Comparison of ENCODE assay signal across 26 cellular contexts in the genomic region with DNA sequence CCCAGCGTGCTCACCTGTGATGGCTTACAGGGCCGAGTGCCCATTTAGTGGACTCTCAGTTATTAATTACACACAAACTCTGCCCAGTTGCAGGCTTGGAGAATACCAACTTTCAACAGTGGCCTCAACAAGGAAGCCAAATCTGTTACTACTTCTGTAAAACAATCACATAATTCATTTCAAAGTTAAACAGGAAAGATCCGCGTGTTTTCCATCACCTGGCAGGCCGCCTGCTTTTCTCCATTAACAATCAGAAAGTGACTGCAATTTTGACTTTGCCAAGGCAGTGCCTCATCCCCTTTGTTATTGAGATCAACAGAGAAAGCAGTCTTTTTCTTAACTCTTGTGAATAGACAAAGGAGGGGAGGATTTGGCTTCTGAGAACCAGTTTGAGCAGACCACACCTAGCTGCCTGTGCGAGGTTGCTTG.
DNase-seq lines count a peak whose midpoint lies in the region; ATAC-seq and TF ChIP-seq lines count a peak whose summit lies in the region.
"Had no signal": no experiment of that assay in that cellular context is flagged by ENCODE, and none has a peak within 500 bp of the region (broad histone marks: within the 10 kb centered on the region; RNA-seq: fewer than 3 reads in every experiment).

No MANE protein-coding gene starts in this region.

- H3K4me3 Mint-ChIP-seq in GM23338 (no peak overlapping the region), glutamatergic neuron (ENCODE audit: unreplicated experiment) (no peak overlapping the region)
- H3K4me3 Mint-ChIP-seq in CD4-positive, alpha-beta T cell = no peak overlapping the region
- H3K4me3 Mint-ChIP-seq: activated naive CD4-positive, alpha-beta T cell treated with anti-CD3 and anti-CD28 coated beads for 36 hours; immature natural killer cell; memory B cell had no signal

- H3K4me1 ChIP-seq in GM23338 (ENCODE audit: insufficient read depth) = peaks cover 8% of the 10 kb centered on the region
- H3K4me1 ChIP-seq in trophoblast cell (ENCODE audit: control insufficient read depth in 1 of 2, insufficient read depth in 2 of 2, low read length in 2 of 2) = peaks cover 24 to 34% of the 10 kb centered on the region in 2 experiments

- peak overlapping the region; percentile 92 for H2BK12ac ChIP-seq in trophoblast cell (ENCODE audit: low read length)

- H3K9me2 ChIP-seq in GM23338 (ENCODE audit: insufficient read depth) = 0 out of 2 replicates have a peak, but pooled peaks cover 9% of the 10 kb centered on the region

- in situ Hi-C loops in GM13976 (cut with MboI; ENCODE audit: low sequenced_read_pairs, unreplicated experiment) = no loop called here

- H2AFZ ChIP-seq in GM23338 = peak overlapping the region; percentile 0; the same call in 1 of the 2 replicates
- no peak overlapping the region for H2AFZ ChIP-seq in trophoblast cell (ENCODE audit: insufficient read depth, low read length, poor library complexity)

- H3K4me3 ChIP-seq in GM23338 = no peak overlapping the region
- H3K4me3 ChIP-seq in fibroblast of the aortic adventitia (ENCODE audit: low read depth, low read length) = no peak overlapping the region
- H3K4me3 ChIP-seq in trophoblast cell (ENCODE audit: low read depth, low read length) = no peak overlapping the region

- no peak overlapping the region for H3K4ac ChIP-seq in trophoblast cell (ENCODE audit: low read depth, low read length)

- TF ChIP-seq CTCF in GM23338 (conservative IDR thresholded peaks at IDR 0.05; ENCODE audit: low read depth in 2 of 2) (no peak), fibroblast of the aortic adventitia (IDR thresholded peaks at IDR 0.05; ENCODE audit: insufficient read depth, low read length) (no peak), glutamatergic neuron (IDR thresholded peaks at IDR 0.05; ENCODE audit: partially characterized antibody, unreplicated experiment) (no peak), GM13976 (IDR thresholded peaks at IDR 0.05; ENCODE audit: borderline replicate concordance, control extremely low read depth, extremely low read depth, insufficient read depth, missing control alignments) (no peak)
- TF ChIP-seq CTCF in CD4-positive, alpha-beta T cell (IDR thresholded peaks at IDR 0.05) = no peak

- CTCF ChIA-PET in CD4-positive, alpha-beta T cell (lab: Charles Lee) = no interaction called here

- POLR2A ChIA-PET in CD4-positive, alpha-beta T cell (lab: Charles Lee) = no interaction called here

- no peaks in the 10 kb centered on the region for H3K27me3 ChIP-seq in GM23338 (ENCODE audit: insufficient read depth)
- no peaks in the 10 kb centered on the region for H3K27me3 ChIP-seq in trophoblast cell (ENCODE audit: insufficient read depth, low read length)
- H3K27me3 ChIP-seq in CD4-positive, alpha-beta T cell (ENCODE audit: control insufficient read depth, insufficient read depth, low read length) = no peaks in the 10 kb centered on the region
- H3K27me3 ChIP-seq: foreskin keratinocyte, neutrophil had no signal

- H3K27me3 Mint-ChIP-seq in GM23338 (ENCODE audit: insufficient read depth, low read depth, poor library complexity) (peaks cover 4% of the 10 kb centered on the region), glutamatergic neuron (ENCODE audit: unreplicated experiment) (peaks cover 3% of the 10 kb centered on the region)
- H3K27me3 Mint-ChIP-seq in CD4-positive, alpha-beta T cell = peaks cover 17% of the 10 kb centered on the region

- H4K91ac ChIP-seq in trophoblast cell (ENCODE audit: low read depth, low read length) = peak overlapping the region; percentile 91

- no peak overlapping the region for H4K8ac ChIP-seq in trophoblast cell (ENCODE audit: low read depth, low read length)

- H3K4me2 ChIP-seq in GM23338 (0 out of 2 replicates have a peak overlapping the region, but pooled peaks have one; percentile 42), trophoblast cell (ENCODE audit: low read length) (no peak overlapping the region)

- WGBS in trophoblast cell (ENCODE audit: extremely low coverage, insufficient coverage, insufficient read length) = no CpG with 5 or more reads among the region's 6 CpGs

- no peaks in the 10 kb centered on the region for H4K20me1 ChIP-seq in GM23338 (replicated peaks; ENCODE audit: insufficient read depth)

- peak; percentile 89 for ATAC-seq in GM23338
- no peak for ATAC-seq in CD4-positive, alpha-beta T cell (ENCODE audit: poor library complexity)
- ATAC-seq: foreskin keratinocyte, HCT116, left colon had no signal

- H2AK5ac ChIP-seq in trophoblast cell (ENCODE audit: low read length) = no peak overlapping the region

- H3K18ac ChIP-seq in trophoblast cell (ENCODE audit: low read length) = peak overlapping the region; percentile 49

- no peaks in the 10 kb centered on the region for H3F3A ChIP-seq in GM23338 (replicated peaks; ENCODE audit: low read depth)

- H2BK120ac ChIP-seq in trophoblast cell (ENCODE audit: insufficient read depth, low read length, poor library complexity) = peak overlapping the region; percentile 52

- intact Hi-C loops in CD4-positive, alpha-beta T cell (cut with DNase I, micrococcal nuclease) = no loop called here

- H3K27ac ChIP-seq in GM23338 (ENCODE audit: low read depth) (no peak overlapping the region), trophoblast cell (ENCODE audit: low read depth, low read length) (no peak overlapping the region)
- no peak overlapping the region for H3K27ac ChIP-seq in CD4-positive, alpha-beta T cell (ENCODE audit: low read depth, low read length)
- H3K27ac ChIP-seq: foreskin keratinocyte, neutrophil had no signal

- H3K79me2 ChIP-seq in GM23338 (replicated peaks; ENCODE audit: insufficient read depth) (no peaks in the 10 kb centered on the region), trophoblast cell (ENCODE audit: control insufficient read depth, insufficient read depth, low read length, poor library complexity) (no peaks in the 10 kb centered on the region)

- H3K9me3 Mint-ChIP-seq in GM23338 = peaks cover 4% of the 10 kb centered on the region; the same call in 1 of the 3 replicates
- H3K9me3 Mint-ChIP-seq in glutamatergic neuron (ENCODE audit: unreplicated experiment) = no peaks in the 10 kb centered on the region
- no peaks in the 10 kb centered on the region for H3K9me3 Mint-ChIP-seq in CD4-positive, alpha-beta T cell

- no peak overlapping the region for H3K27ac Mint-ChIP-seq in GM23338
- no peak overlapping the region for H3K27ac Mint-ChIP-seq in glutamatergic neuron (ENCODE audit: unreplicated experiment)
- no peak overlapping the region for H3K27ac Mint-ChIP-seq in CD4-positive, alpha-beta T cell
- H3K27ac Mint-ChIP-seq: activated naive CD4-positive, alpha-beta T cell treated with anti-CD3 and anti-CD28 coated beads for 36 hours; memory B cell had no signal

- H3K36me3 Mint-ChIP-seq in GM23338 (ENCODE audit: low read depth) (no peaks in the 10 kb centered on the region), glutamatergic neuron (ENCODE audit: unreplicated experiment) (peaks cover 8% of the 10 kb centered on the region)
- H3K36me3 Mint-ChIP-seq in CD4-positive, alpha-beta T cell (ENCODE audit: low read depth) = no peaks in the 10 kb centered on the region
- H3K36me3 Mint-ChIP-seq: immature natural killer cell, memory B cell had no signal

- no peak overlapping the region for H3K23ac ChIP-seq in trophoblast cell (ENCODE audit: low read length)

- no peak overlapping the region for H3K9ac ChIP-seq in trophoblast cell (ENCODE audit: low read length)

- peaks cover 32% of the 10 kb centered on the region for H3K79me1 ChIP-seq in trophoblast cell (ENCODE audit: low read length)

- H3K4me1 Mint-ChIP-seq in GM23338 = peaks cover 32% of the 10 kb centered on the region
- no peaks in the 10 kb centered on the region for H3K4me1 Mint-ChIP-seq in glutamatergic neuron (ENCODE audit: low read depth, unreplicated experiment)
- no peaks in the 10 kb centered on the region for H3K4me1 Mint-ChIP-seq in CD4-positive, alpha-beta T cell (ENCODE audit: low read depth)
- H3K4me1 Mint-ChIP-seq: memory B cell had no signal

- H4K12ac ChIP-seq in trophoblast cell (ENCODE audit: low read depth, low read length) = no peak overlapping the region

- DNase-seq in GM23338 (ENCODE audit: low spot score) (peak; percentile 58), NCI-H1105 treated with DMSO at 0.1 percent for 48 hours (lab: John Stamatoyannopoulos, UW) (peak; percentile 62), fibroblast of the aortic adventitia (ENCODE audit: low read depth) (peak; percentile 12), trophoblast cell (no peak), glutamatergic neuron (no peak), GM13976 (ENCODE audit: low spot score) (no peak)
- no peak for DNase-seq in CD4-positive, alpha-beta T cell
- DNase-seq: ACHN; activated CD4-positive, alpha-beta T cell treated with anti-CD3 and anti-CD28 coated beads, Interleukin-2, amount 50 U/mL, for 4 hours; activated naive CD4-positive, alpha-beta T cell treated with anti-CD3 and anti-CD28 coated beads for 36 hours; effector memory CD4-positive, alpha-beta T cell; erythroblast; foreskin keratinocyte; GDM1; immature natural killer cell; KBM-7; left colon; NCI-H1436 treated with DMSO at 0.1 percent for 48 hours; NCI-H510A treated with DMSO at 0.1 percent for 48 hours; SIG-M5; stimulated activated naive CD4-positive, alpha-beta T cell treated with Interleukin-2 at 50 U/mL for 16 hours; SW 1271; T1000 had no signal

- H3K14ac ChIP-seq in trophoblast cell (ENCODE audit: low read length) = peak overlapping the region; percentile 33

- H2BK5ac ChIP-seq in trophoblast cell (ENCODE audit: low read depth, low read length, poor library complexity) = peak overlapping the region; percentile 52

- no peaks in the 10 kb centered on the region for H3K9me3 ChIP-seq in trophoblast cell (ENCODE audit: insufficient read depth, low read depth, low read length)
- no peaks in the 10 kb centered on the region for H3K9me3 ChIP-seq in CD4-positive, alpha-beta T cell (ENCODE audit: control insufficient read depth, low read length)
- H3K9me3 ChIP-seq: neutrophil had no signal

- no peaks in the 10 kb centered on the region for H3K36me3 ChIP-seq in GM23338 (ENCODE audit: insufficient read depth)
- peaks cover 2 to 4% of the 10 kb centered on the region in 2 experiments for H3K36me3 ChIP-seq in trophoblast cell (ENCODE audit: control insufficient read depth in 1 of 2, insufficient read depth in 2 of 2, low read length in 2 of 2)
- H3K36me3 ChIP-seq: neutrophil had no signal

TF ChIP-seq in GM23338, 12 proteins besides CTCF, POLR2A, EP300 and RAD21 (continues in another document):
- TF ChIP-seq ZNF114 (CRISPR knock-in tag; IDR thresholded peaks at IDR 0.05) (no peak), NANOG (IDR thresholded peaks at IDR 0.05; ENCODE audit: borderline replicate concordance) (no peak), ZNF331 (CRISPR knock-in tag; IDR thresholded peaks at IDR 0.05; ENCODE audit: low read depth) (no peak)

Comparison
In these comparisons a context has a peak if more than half of its experiments do, and no peak if none do; other contexts are left out.
1. DNase-seq: peak in GM23338 (single experiment), NCI-H1105 treated with DMSO at 0.1 percent for 48 hours (single experiment) and fibroblast of the aortic adventitia (single experiment); none in trophoblast cell (0 of 2), glutamatergic neuron (single experiment), CD4-positive, alpha-beta T cell (0 of 10) and GM13976 (single experiment).